8 cellular contexts compared by ENCODE assay signal in genomic region chr6:32178547-32179440, GRCh38. TPM values are rescaled to one million over a fixed set of nuclear protein-coding genes. Genes with fewer than 3 reads are reported as not detected.
DNase-seq lines count a peak whose midpoint lies in the region; ATAC-seq and TF ChIP-seq lines count a peak whose summit lies in the region.

No MANE protein-coding gene starts in this region.

- peaks cover 0 to 32% (median 9%) of the 10 kb centered on the region in 4 donors for H3K4me1 ChIP-seq in right lobe of liver
- peaks cover 25 to 58% (median 37%) of the 10 kb centered on the region in 4 donors for H3K4me1 ChIP-seq in transverse colon

- H3K36me3 ChIP-seq in right lobe of liver = peaks cover 0 to 3% (median 0%) of the 10 kb centered on the region in 4 donors
- peaks cover 0 to 9% (median 3%) of the 10 kb centered on the region in 4 donors for H3K36me3 ChIP-seq in transverse colon

- ATAC-seq in right lobe of liver (no peak), GM21576 (IDR thresholded peaks at IDR 0.05; ENCODE audit: unreplicated experiment) (no peak)

- in situ Hi-C loops in ACHN (cut with HindIII; ENCODE audit: low pct_ligation_motif_present, low pct_unique_long_range_greater_than_20kb, low sequenced_read_pairs) = no loop called here
- in situ Hi-C loops in transverse colon (cut with MboI; ENCODE audit: low pct_ligation_motif_present in 1 of 4, low pct_unique_long_range_greater_than_20kb in 1 of 4, low sequenced_read_pairs in 3 of 4) = no loop called here

- H3K9me3 ChIP-seq in right lobe of liver (no peaks in the 10 kb centered on the region), transverse colon (no peaks in the 10 kb centered on the region)

- no peak for TF ChIP-seq EP300 in transverse colon (IDR thresholded peaks at IDR 0.05; ENCODE audit: low read depth)

- intact Hi-C loops in right lobe of liver (cut with DNase I) = no loop called here
- intact Hi-C loops in transverse colon (cut with DNase I; ENCODE audit: low total_unique reads) = no loop called here

- TF ChIP-seq POLR2A in right lobe of liver (IDR thresholded peaks at IDR 0.05) (no peak), transverse colon (IDR thresholded peaks at IDR 0.05) (no peak)

- H3K4me3 ChIP-seq in HFF-Myc (replicated peaks; ENCODE audit: low read depth, low read length) = peak overlapping the region; percentile 90
- H3K4me3 ChIP-seq in right lobe of liver = peak overlapping the region; percentile 54 to 87 (median 85)
- H3K4me3 ChIP-seq in transverse colon = peak overlapping the region; percentile 41 to 91 (median 84)

- DNase-seq in ACHN (peak; percentile 11), HFF-Myc (ENCODE audit: extremely low read depth, low read depth) (no peak), right lobe of liver (peak in 1 of 3 donors; percentile 79), transverse colon (no peak), EL (no peak), amygdala (lab: John Stamatoyannopoulos, UW) (no peak)

- H3K27me3 ChIP-seq in right lobe of liver (no peaks in the 10 kb centered on the region), transverse colon (no peaks in the 10 kb centered on the region)

- TF ChIP-seq CTCF in HFF-Myc (IDR thresholded peaks at IDR 0.05; ENCODE audit: low read depth, low read length, missing control alignments) (no peak), right lobe of liver (IDR thresholded peaks at IDR 0.05) (no peak), transverse colon (IDR thresholded peaks at IDR 0.05) (no peak)

- 4% methylated on average over 14 of the region's 24 CpGs for WGBS in right lobe of liver (ENCODE audit: insufficient coverage, low coverage, low lambda C conversion rate, missing lambda C conversion rate)
- WGBS in transverse colon (ENCODE audit: low coverage in 1 of 2), 2 donors = 3 to 8% methylated on average over 8 to 24 of the region's 24 CpGs

- peak overlapping the region; percentile 98 for H3K27ac ChIP-seq in angular gyrus (ENCODE audit: low read depth, low read length)
- peak overlapping the region; percentile 73 to 97 (median 82) for H3K27ac ChIP-seq in right lobe of liver
- H3K27ac ChIP-seq in transverse colon = peak overlapping the region; percentile 94 to 96 (median 94)

RNA-seq across cellular contexts. Expression of gene RNF5, which starts 0.6 kb away (rescaled TPM):
- total RNA-seq in right lobe of liver (10 to 100 TPM; 50.5 to 90.4 (median 60.9) TPM), transverse colon (100 to 1,000 TPM in 3 of 4 donors, 10 to 100 TPM in 1; 36.0 to 212 (median 120) TPM)

RNA-seq across cellular contexts. Expression of gene AGPAT1, which starts 2.9 kb away (rescaled TPM):
- total RNA-seq in right lobe of liver = 10 to 100 TPM; 23.5 to 36.9 (median 31.6) TPM
- 10 to 100 TPM; 17.9 to 67.2 (median 50.1) TPM for total RNA-seq in transverse colon

RNA-seq across cellular contexts. Expression of gene AGER, which starts 5.3 kb away (rescaled TPM):
- total RNA-seq in right lobe of liver (1 to 10 TPM in 4 of 6 experiments, under 1 TPM in 2; 0.81 to 3.4 (median 1.8) TPM), transverse colon (1 to 10 TPM; 1.1 to 9.0 (median 2.7) TPM)

RNA-seq across cellular contexts. Expression of gene PBX2, which starts 11.2 kb away (rescaled TPM):
- total RNA-seq in right lobe of liver (10 to 100 TPM; 15.5 to 29.5 (median 24.3) TPM), transverse colon (10 to 100 TPM; 34.4 to 87.5 (median 41.3) TPM)

RNA-seq across cellular contexts. Expression of gene GPSM3, which starts 13.6 kb away (rescaled TPM):
- 1 to 10 TPM; 3.7 to 9.2 (median 5.7) TPM for total RNA-seq in right lobe of liver
- 1 to 10 TPM in 3 of 4 donors, under 1 TPM in 1; 1.00 to 8.6 (median 6.7) TPM for total RNA-seq in transverse colon
